Comparison of ENCODE assay signal across 21 cellular contexts in genomic region chr17:65918450-65918849, GRCh38.
DNase-seq lines count a peak whose midpoint lies in the region; ATAC-seq and TF ChIP-seq lines count a peak whose summit lies in the region.
"Had no signal": no experiment of that assay in that cellular context is flagged by ENCODE, and none has a peak within 500 bp of the region (broad histone marks: within the 10 kb centered on the region; RNA-seq: fewer than 3 reads in every experiment).

No MANE protein-coding gene starts in this region.

- H3K27me3 ChIP-seq in cardiac muscle cell (no peaks in the 10 kb centered on the region), neural progenitor cell (no peaks in the 10 kb centered on the region), suprapubic skin (no peaks in the 10 kb centered on the region), dorsolateral prefrontal cortex (no peaks in the 10 kb centered on the region)
- no peaks in the 10 kb centered on the region for H3K27me3 ChIP-seq in CD8-positive, alpha-beta memory T cell (ENCODE audit: insufficient read depth, low read length, poor library complexity, severe bottlenecking)
- H3K27me3 ChIP-seq: tibial artery had no signal

- H2AFZ ChIP-seq in neural progenitor cell (replicated peaks) = no peak overlapping the region
- H2AFZ ChIP-seq: GM23338 had no signal

- H3K4me3 ChIP-seq in cardiac muscle cell (no peak overlapping the region), fibroblast of the aortic adventitia (ENCODE audit: low read depth, low read length) (no peak overlapping the region), neural progenitor cell (no peak overlapping the region), suprapubic skin (no peak overlapping the region), dorsolateral prefrontal cortex (no peak overlapping the region)
- no peak overlapping the region for H3K4me3 ChIP-seq in CD8-positive, alpha-beta memory T cell (ENCODE audit: low read length)
- H3K4me3 ChIP-seq: coronary artery, GM23338, tibial artery had no signal

- ATAC-seq in left cardiac atrium = no peak

- peak overlapping the region; percentile 69 for H3K27ac Mint-ChIP-seq in neural progenitor cell
- no peak overlapping the region for H3K27ac Mint-ChIP-seq in CD8-positive, alpha-beta memory T cell
- H3K27ac Mint-ChIP-seq: activated T-helper 2 cell treated with anti-CD3 and anti-CD28 coated beads, Interferon-gamma antibody, Interleukin-2, Interleukin-4, amounts not matched to agents 10 μg/mL and 5 μg/mL and 100 μg/mL, durations not matched to agents 14 hours and 24 hours and 36 hours; GM23338 had no signal

- no peak for TF ChIP-seq EP300 in suprapubic skin (IDR thresholded peaks at IDR 0.05)

- no peak overlapping the region for H3K4me2 ChIP-seq in neural progenitor cell
- H3K4me2 ChIP-seq: GM23338 had no signal

- H3K4me3 Mint-ChIP-seq in neural progenitor cell = peak overlapping the region; percentile 41
- H3K4me3 Mint-ChIP-seq in CD8-positive, alpha-beta memory T cell = no peak overlapping the region
- H3K4me3 Mint-ChIP-seq: GM23338 had no signal

- H3K36me3 ChIP-seq in cardiac muscle cell (no peaks in the 10 kb centered on the region), neural progenitor cell (no peaks in the 10 kb centered on the region), suprapubic skin (no peaks in the 10 kb centered on the region)
- no peaks in the 10 kb centered on the region for H3K36me3 ChIP-seq in CD8-positive, alpha-beta memory T cell (ENCODE audit: insufficient read depth, low read length)
- H3K36me3 ChIP-seq: BE2C, tibial artery had no signal

- no peaks in the 10 kb centered on the region for H3F3A ChIP-seq in neural progenitor cell (ENCODE audit: low read depth)

- peak in 1 of 2 donors; percentile 27 for DNase-seq in cardiac muscle cell (ENCODE audit: low read depth in 1 of 2, low spot score in 1 of 2)
- DNase-seq in left cardiac atrium = no peak
- DNase-seq in fibroblast of the aortic adventitia (ENCODE audit: low read depth) = peak; percentile 40
- no peak for DNase-seq in neural progenitor cell (ENCODE audit: low spot score)
- DNase-seq in suprapubic skin (ENCODE audit: low spot score in 2 of 2) = no peak
- DNase-seq in HK-2 (ENCODE audit: unreplicated experiment) = no peak
- DNase-seq in CD8-positive, alpha-beta memory T cell = no peak
- DNase-seq in dorsolateral prefrontal cortex = no peak
- DNase-seq: activated CD4-positive, alpha-beta T cell treated with anti-CD3 and anti-CD28 coated beads, Interleukin-2, amount 50 U/mL, for 1 hour; activated CD8-positive, alpha-beta memory T cell treated with anti-CD3 and anti-CD28 coated beads, Interleukin-2, amount 50 U/mL, for 4 hours; BE2C; COR-L47; hypothalamus; KBM-7; NCI-H2171; stimulated activated naive CD4-positive, alpha-beta T cell; tibial artery had no signal

- H3K4me1 ChIP-seq in cardiac muscle cell (ENCODE audit: low read depth) (peaks cover 28% of the 10 kb centered on the region), neural progenitor cell (peaks cover 11% of the 10 kb centered on the region), suprapubic skin (peaks cover 9% of the 10 kb centered on the region)
- H3K4me1 ChIP-seq in CD8-positive, alpha-beta memory T cell (ENCODE audit: insufficient read depth, low read length) = peaks cover 7% of the 10 kb centered on the region
- H3K4me1 ChIP-seq: BE2C had no signal

- no peak overlapping the region for H3K9ac ChIP-seq in neural progenitor cell

- TF ChIP-seq CTCF in cardiac muscle cell (IDR thresholded peaks at IDR 0.05; ENCODE audit: low read depth, low read length) = no peak
- no peak for TF ChIP-seq CTCF in fibroblast of the aortic adventitia (IDR thresholded peaks at IDR 0.05; ENCODE audit: insufficient read depth, low read length)
- no peak for TF ChIP-seq CTCF in neural progenitor cell (IDR thresholded peaks at IDR 0.05)
- no peak for TF ChIP-seq CTCF in suprapubic skin (IDR thresholded peaks at IDR 0.05)
- TF ChIP-seq CTCF in dorsolateral prefrontal cortex (IDR thresholded peaks at IDR 0.05 in 54 of 56, conservative IDR thresholded peaks at IDR 0.05 in 2 of 56; ENCODE audit: low read depth in 1 of 56, partially characterized antibody in 56 of 56) = no peak

- H3K27ac ChIP-seq in cardiac muscle cell = peak overlapping the region; percentile 12
- no peak overlapping the region for H3K27ac ChIP-seq in neural progenitor cell
- peak overlapping the region; percentile 0 for H3K27ac ChIP-seq in suprapubic skin
- H3K27ac ChIP-seq in CD8-positive, alpha-beta memory T cell (ENCODE audit: low read depth, low read length) = no peak overlapping the region
- peak overlapping the region in 14 of 59 donors; percentile 3 to 55 (median 27) for H3K27ac ChIP-seq in dorsolateral prefrontal cortex
- H3K27ac ChIP-seq: 22Rv1 had no signal

- no peak for TF ChIP-seq POLR2A in suprapubic skin (IDR thresholded peaks at IDR 0.05)

- POLR2A ChIA-PET in CD8-positive, alpha-beta memory T cell (lab: Charles Lee) = no interaction called here

- no peaks in the 10 kb centered on the region for H3K9me3 Mint-ChIP-seq in neural progenitor cell
- H3K9me3 Mint-ChIP-seq in CD8-positive, alpha-beta memory T cell = no peaks in the 10 kb centered on the region
- H3K9me3 Mint-ChIP-seq: GM23338 had no signal

- no peaks in the 10 kb centered on the region for H3K79me2 ChIP-seq in neural progenitor cell (ENCODE audit: low read depth)

- H3K9me3 ChIP-seq in cardiac muscle cell (ENCODE audit: low read depth) (no peaks in the 10 kb centered on the region), neural progenitor cell (ENCODE audit: low read depth) (no peaks in the 10 kb centered on the region), suprapubic skin (no peaks in the 10 kb centered on the region)
- no peaks in the 10 kb centered on the region for H3K9me3 ChIP-seq in CD8-positive, alpha-beta memory T cell (ENCODE audit: low read length)
- H3K9me3 ChIP-seq: BE2C, tibial artery had no signal

- no peaks in the 10 kb centered on the region for H4K20me1 ChIP-seq in neural progenitor cell (ENCODE audit: low read depth)

- H3K36me3 Mint-ChIP-seq in neural progenitor cell = peaks cover 14% of the 10 kb centered on the region
- H3K36me3 Mint-ChIP-seq in CD8-positive, alpha-beta memory T cell = peaks cover 0 to 3% (median 0%) of the 10 kb centered on the region in 3 donors

- CTCF ChIA-PET in CD8-positive, alpha-beta memory T cell (lab: Charles Lee) = no interaction called here

- intact Hi-C loops in left cardiac atrium (cut with DNase I) (no loop called here), dorsolateral prefrontal cortex (cut with DNase I) (no loop called here)

- H3K27me3 Mint-ChIP-seq in neural progenitor cell (ENCODE audit: insufficient read depth, low read depth) = peaks cover 4% of the 10 kb centered on the region
- H3K27me3 Mint-ChIP-seq in CD8-positive, alpha-beta memory T cell = peaks cover 0 to 1% of the 10 kb centered on the region in 2 donors

- peaks cover 29% of the 10 kb centered on the region for H3K4me1 Mint-ChIP-seq in neural progenitor cell
- peaks cover 5 to 23% (median 11%) of the 10 kb centered on the region in 3 donors for H3K4me1 Mint-ChIP-seq in CD8-positive, alpha-beta memory T cell

Comparison
In these comparisons a context has a peak if more than half of its experiments do, and no peak if none do; other contexts are left out.
1. H3K27ac ChIP-seq: peak in cardiac muscle cell (single experiment) and suprapubic skin (single experiment); none in neural progenitor cell (single experiment) and CD8-positive, alpha-beta memory T cell (single experiment).